ENCODE assay signal across 26 cellular contexts in the genomic region with DNA sequence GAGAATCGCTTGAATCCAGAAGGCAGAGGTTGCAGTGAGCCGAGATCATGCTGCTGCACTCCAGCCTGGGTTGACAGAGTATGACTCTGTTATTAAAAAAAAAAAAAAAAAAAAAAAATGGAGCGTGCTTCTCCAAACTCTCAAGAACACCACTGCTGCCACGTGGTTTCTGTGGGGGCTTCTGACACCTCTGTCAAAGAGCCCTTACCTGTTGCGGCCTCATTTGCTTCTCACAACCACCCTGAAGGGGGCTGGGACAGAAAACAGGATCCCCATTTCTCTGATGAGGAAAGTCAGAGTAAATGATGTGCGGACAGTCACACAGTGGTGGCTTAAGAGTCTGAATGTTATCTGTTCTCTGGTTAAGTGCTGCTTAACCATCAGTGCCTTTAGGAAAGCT.
A peak's percentile ranks its signal among the peaks of the same experiment; 100 is the strongest.
DNase-seq lines count a peak whose midpoint lies in the region; TF ChIP-seq lines count a peak whose summit lies in the region.
"Had no signal": no experiment of that assay in that cellular context is flagged by ENCODE, and none has a peak within 500 bp of the region (broad histone marks: within the 10 kb centered on the region; RNA-seq: fewer than 3 reads in every experiment).

No MANE protein-coding gene starts in this region.

- H3K36me3 ChIP-seq in rectal smooth muscle tissue (ENCODE audit: control insufficient read depth, insufficient read depth, low read length), result no peaks in the 10 kb centered on the region

- H3K36me3 Mint-ChIP-seq in activated naive CD4-positive, alpha-beta T cell treated with anti-CD3 and anti-CD28 coated beads for 36 hours (ENCODE audit: low read depth), result peaks cover 43% of the 10 kb centered on the region
- H3K36me3 Mint-ChIP-seq in activated naive CD4-positive, alpha-beta T cell treated with anti-CD3 and anti-CD28 coated beads, Interleukin-2, amount 10 ng/mL, durations not matched to agents 7 days and 5 days, result peaks cover 38% of the 10 kb centered on the region
- H3K36me3 Mint-ChIP-seq: natural killer cell treated with Interleukin-12 subunit alpha and Interleukin-12 subunit beta and Interleukin-15 and Interleukin-18, amount 100 ng/mL, for 72 hours had no signal

- H3K9me3 Mint-ChIP-seq in activated naive CD4-positive, alpha-beta T cell treated with anti-CD3 and anti-CD28 coated beads for 36 hours, result peaks cover 2% of the 10 kb centered on the region
- no peaks in the 10 kb centered on the region for H3K9me3 Mint-ChIP-seq in activated naive CD4-positive, alpha-beta T cell treated with anti-CD3 and anti-CD28 coated beads, Interleukin-2, amount 10 ng/mL, durations not matched to agents 7 days and 5 days
- H3K9me3 Mint-ChIP-seq: brain; mesothelial cell of epicardium; natural killer cell treated with Interleukin-12 subunit alpha and Interleukin-12 subunit beta and Interleukin-15 and Interleukin-18, amount 100 ng/mL, for 72 hours; stimulated activated effector memory CD8-positive, alpha-beta T cell treated with anti-CD3 and anti-CD28 coated beads, Interleukin-12 subunit alpha, Interleukin-12 subunit beta, amount 100 ng/mL, for 72 hours had no signal

- peaks cover 78% of the 10 kb centered on the region for H3K4me1 ChIP-seq in rectal smooth muscle tissue (ENCODE audit: control insufficient read depth, insufficient read depth, low read length)

- no peak for DNase-seq in activated naive CD4-positive, alpha-beta T cell treated with anti-CD3 and anti-CD28 coated beads for 36 hours
- no peak for DNase-seq in activated naive CD4-positive, alpha-beta T cell treated with anti-CD3 and anti-CD28 coated beads, Interleukin-2, amount 10 ng/mL, durations not matched to agents 7 days and 5 days
- DNase-seq in coronary artery (ENCODE audit: low spot score) (no peak), hepatic stellate cell (ENCODE audit: low spot score) (no peak), NCI-H2107 treated with DMSO at 0.1 percent for 48 hours (lab: John Stamatoyannopoulos, UW; ENCODE audit: unreplicated experiment) (no peak), NOMO-1 (lab: John Stamatoyannopoulos, UW; ENCODE audit: unreplicated experiment in 2 of 2) (no peak)
- DNase-seq in activated CD4-positive, alpha-beta T cell treated with anti-CD3 and anti-CD28 coated beads, Interleukin-2, amount 50 U/mL, for 48 hours, result no peak
- DNase-seq: 8988T; activated CD8-positive, alpha-beta memory T cell treated with anti-CD3 and anti-CD28 coated beads for 24 hours; activated effector memory CD4-positive, alpha-beta T cell treated with anti-CD3 and anti-CD28 coated beads, Interleukin-2, amount 50 U/mL, for 16 hours; DMS79 treated with DMSO at 0.1 percent for 48 hours; GDM1; Karpas-422; kidney glomerular epithelial cell; NCI-H2081; NCI-H345; SIG-M5; stimulated activated CD4-positive, alpha-beta T cell treated with anti-CD3 and anti-CD28 coated beads, Interleukin-15, amount 100 ng/mL, for 24 hours; thyroid gland had no signal

- TF ChIP-seq CTCF in coronary artery (IDR thresholded peaks at IDR 0.05), result no peak

- no peak overlapping the region for H3K9ac ChIP-seq in rectal smooth muscle tissue (ENCODE audit: low read length)

- no peak overlapping the region for H3K4me3 ChIP-seq in coronary artery
- no peak overlapping the region for H3K4me3 ChIP-seq in rectal smooth muscle tissue (ENCODE audit: low read length)
- H3K4me3 ChIP-seq: dorsolateral prefrontal cortex, thyroid gland had no signal

- no peak overlapping the region for H3K4me3 Mint-ChIP-seq in activated naive CD4-positive, alpha-beta T cell treated with anti-CD3 and anti-CD28 coated beads for 36 hours
- H3K4me3 Mint-ChIP-seq in activated naive CD4-positive, alpha-beta T cell treated with anti-CD3 and anti-CD28 coated beads, Interleukin-2, amount 10 ng/mL, durations not matched to agents 7 days and 5 days, result no peak overlapping the region
- H3K4me3 Mint-ChIP-seq: mesothelial cell of epicardium; natural killer cell treated with Interleukin-12 subunit alpha and Interleukin-12 subunit beta and Interleukin-15 and Interleukin-18, amount 100 ng/mL, for 72 hours; stimulated activated effector memory CD8-positive, alpha-beta T cell treated with anti-CD3 and anti-CD28 coated beads, Interleukin-12 subunit alpha, Interleukin-12 subunit beta, amount 100 ng/mL, for 72 hours had no signal

- peaks cover 91% of the 10 kb centered on the region for H3K4me1 Mint-ChIP-seq in activated naive CD4-positive, alpha-beta T cell treated with anti-CD3 and anti-CD28 coated beads for 36 hours (ENCODE audit: low read depth)
- peaks cover 91% of the 10 kb centered on the region for H3K4me1 Mint-ChIP-seq in activated naive CD4-positive, alpha-beta T cell treated with anti-CD3 and anti-CD28 coated beads, Interleukin-2, amount 10 ng/mL, durations not matched to agents 7 days and 5 days

- H3K27ac ChIP-seq in coronary artery (peak overlapping the region; percentile 95 to 96), rectal smooth muscle tissue (ENCODE audit: low read depth, low read length) (peak overlapping the region; percentile 83)
- H3K27ac ChIP-seq: C4-2B, thyroid gland had no signal

- CTCF ChIA-PET in activated naive CD4-positive, alpha-beta T cell treated with anti-CD3 and anti-CD28 coated beads for 36 hours (lab: Charles Lee), result interaction anchor here (0.7 to 2.3 kb wide), 5 partner anchors 8 to 192 kb away, joined by 3 to 9 read pairs (median 3); partner anchors contain the start of gene RNF216
- CTCF ChIA-PET in activated naive CD4-positive, alpha-beta T cell treated with anti-CD3 and anti-CD28 coated beads, Interleukin-2, amount 10 ng/mL, durations not matched to agents 7 days and 5 days (lab: Charles Lee), result interaction anchor here (0.9 to 2.9 kb wide), 5 partner anchors 8 to 192 kb away, joined by 3 to 19 read pairs (median 4); no protein-coding TSS in a partner anchor

- H3K27ac Mint-ChIP-seq in activated naive CD4-positive, alpha-beta T cell treated with anti-CD3 and anti-CD28 coated beads for 36 hours, result peak overlapping the region; percentile 77
- H3K27ac Mint-ChIP-seq in activated naive CD4-positive, alpha-beta T cell treated with anti-CD3 and anti-CD28 coated beads, Interleukin-2, amount 10 ng/mL, durations not matched to agents 7 days and 5 days, result no peak overlapping the region
- H3K27ac Mint-ChIP-seq: natural killer cell treated with Interleukin-12 subunit alpha and Interleukin-12 subunit beta and Interleukin-15 and Interleukin-18, amount 100 ng/mL, for 72 hours; stimulated activated effector memory CD8-positive, alpha-beta T cell treated with anti-CD3 and anti-CD28 coated beads, Interleukin-12 subunit alpha, Interleukin-12 subunit beta, amount 100 ng/mL, for 72 hours had no signal

- intact Hi-C loops in activated naive CD4-positive, alpha-beta T cell treated with anti-CD3 and anti-CD28 coated beads for 36 hours (cut with micrococcal nuclease), result no loop called here

- H3K27me3 Mint-ChIP-seq in activated naive CD4-positive, alpha-beta T cell treated with anti-CD3 and anti-CD28 coated beads for 36 hours (ENCODE audit: low read depth), result no peaks in the 10 kb centered on the region
- no peaks in the 10 kb centered on the region for H3K27me3 Mint-ChIP-seq in activated naive CD4-positive, alpha-beta T cell treated with anti-CD3 and anti-CD28 coated beads, Interleukin-2, amount 10 ng/mL, durations not matched to agents 7 days and 5 days
- H3K27me3 Mint-ChIP-seq: brain; natural killer cell treated with Interleukin-12 subunit alpha and Interleukin-12 subunit beta and Interleukin-15 and Interleukin-18, amount 100 ng/mL, for 72 hours had no signal

- H3K27me3 ChIP-seq in rectal smooth muscle tissue (ENCODE audit: control insufficient read depth, insufficient read depth, low read length), result no peaks in the 10 kb centered on the region
- H3K27me3 ChIP-seq: dorsolateral prefrontal cortex, thyroid gland had no signal
